ENCODE assay signal across 8 cellular contexts in the genomic region with DNA sequence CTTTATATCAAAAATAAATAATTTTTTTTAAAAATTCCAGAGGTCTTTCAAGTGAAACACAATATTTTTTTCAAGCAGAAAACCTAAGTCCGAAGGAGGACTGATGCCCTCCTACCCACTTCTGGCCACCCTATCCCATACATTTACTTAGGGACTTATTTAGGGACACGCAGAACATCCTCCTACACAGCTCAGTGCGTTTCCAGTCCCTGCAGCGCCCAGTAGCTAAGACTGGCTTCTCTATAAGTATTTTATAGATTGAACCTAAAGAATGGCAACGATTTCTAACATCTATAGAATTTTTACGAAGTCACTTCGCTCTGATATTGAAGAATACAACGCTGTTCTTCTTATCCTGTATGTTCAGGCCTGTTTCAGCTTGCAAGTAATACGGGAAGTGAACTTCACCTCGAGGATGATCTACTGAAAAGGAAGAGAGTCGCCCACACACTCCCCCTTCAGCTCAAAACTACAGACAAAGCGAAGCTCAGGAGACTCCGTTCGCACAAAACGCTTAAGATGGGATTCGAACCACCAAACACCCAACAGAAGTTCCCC. TPM values are rescaled to one million over a fixed set of nuclear protein-coding genes. Genes with fewer than 3 reads are reported as not detected.
DNase-seq lines count a peak whose midpoint lies in the region; ATAC-seq and TF ChIP-seq lines count a peak whose summit lies in the region.

No MANE protein-coding gene starts in this region.

- POLR2A ChIA-PET in Caco-2 (lab: Charles Lee) = interaction anchor here (0.6 to 0.8 kb wide), 3 partner anchors 29 to 43 kb away, joined by 3 to 7 read pairs (median 3); a partner anchor contains a TSS

- H2BK5ac ChIP-seq in neuronal stem cell (ENCODE audit: low read length) = no peak overlapping the region

- no peaks in the 10 kb centered on the region for H3K9me3 Mint-ChIP-seq in Caco-2 (ENCODE audit: unreplicated experiment)

- peak overlapping the region; percentile 63 for H3K4me2 ChIP-seq in neuronal stem cell (ENCODE audit: insufficient read depth, low read length, poor library complexity, severe bottlenecking)

- 0 out of 2 replicates have a peak, but pooled peaks cover 5% of the 10 kb centered on the region for H3K4me1 ChIP-seq in Caco-2
- peaks cover 4% of the 10 kb centered on the region for H3K4me1 ChIP-seq in effector memory CD4-positive, alpha-beta T cell (ENCODE audit: control insufficient read depth, insufficient read depth, low read length, poor library complexity, severe bottlenecking)
- H3K4me1 ChIP-seq in neuronal stem cell (ENCODE audit: control insufficient read depth in 2 of 2, insufficient read depth in 1 of 2, low read depth in 1 of 2, low read length in 2 of 2) = peaks cover under 1 to 9% of the 10 kb centered on the region in 2 donors

- H3K18ac ChIP-seq in neuronal stem cell (ENCODE audit: low read length) = no peak overlapping the region

- intact Hi-C loops in Caco-2 (cut with micrococcal nuclease; ENCODE audit: unreplicated experiment) = loop anchor here (1.0 to 5.0 kb wide), 2 partner anchors 31 to 86 kb away; a partner anchor contains a TSS

- H2BK12ac ChIP-seq in neuronal stem cell (ENCODE audit: low read length) = no peak overlapping the region

- peaks cover 14% of the 10 kb centered on the region for H3K4me1 Mint-ChIP-seq in Caco-2 (ENCODE audit: low read depth, unreplicated experiment)

- no peak overlapping the region for H2BK15ac ChIP-seq in neuronal stem cell (ENCODE audit: low read length)

- H3K79me1 ChIP-seq in neuronal stem cell (ENCODE audit: low read depth, low read length) = no peaks in the 10 kb centered on the region

- H3K4me3 Mint-ChIP-seq in Caco-2 (ENCODE audit: unreplicated experiment) = peak overlapping the region; percentile 90

- H3K36me3 ChIP-seq in Caco-2 (ENCODE audit: control insufficient read depth, insufficient read depth, low read length) (no peaks in the 10 kb centered on the region), neuronal stem cell (replicated peaks in 1 of 2; ENCODE audit: control insufficient read depth in 2 of 2, insufficient read depth in 2 of 2, low read length in 2 of 2) (peaks cover 11 to 45% of the 10 kb centered on the region in 2 donors)
- H3K36me3 ChIP-seq in effector memory CD4-positive, alpha-beta T cell (ENCODE audit: control insufficient read depth, insufficient read depth, low read length) = peaks cover 7% of the 10 kb centered on the region

- peak overlapping the region; percentile 63 for H2AFZ ChIP-seq in neuronal stem cell (ENCODE audit: low read length)

- no peak for ATAC-seq in GM21786 (IDR thresholded peaks at IDR 0.05; ENCODE audit: unreplicated experiment)

- BruUV-seq in Caco-2 (replicated peaks; lab: Mats Ljungman, UMichigan) = TSS peak; percentile 80

- DNase-seq in Caco-2 = no peak
- DNase-seq in NCI-H526 treated with DMSO at 0.1 percent for 48 hours (lab: John Stamatoyannopoulos, UW) = peak; percentile 41
- DNase-seq in effector memory CD4-positive, alpha-beta T cell = no peak
- no peak for DNase-seq in neuronal stem cell (ENCODE audit: low spot score)
- no peak for DNase-seq in foreskin melanocyte
- DNase-seq in activated effector memory CD4-positive, alpha-beta T cell treated with anti-CD3 and anti-CD28 coated beads, Interleukin-2, amount 50 U/mL, for 16 hours = no peak
- DNase-seq in activated CD8-positive, alpha-beta memory T cell treated with anti-CD3 and anti-CD28 coated beads, Interleukin-2, amount 50 U/mL, for 4 hours = no peak

- no peak overlapping the region for H4K8ac ChIP-seq in neuronal stem cell (ENCODE audit: low read depth, low read length)

- peak overlapping the region; percentile 62 for H3K27ac ChIP-seq in effector memory CD4-positive, alpha-beta T cell (ENCODE audit: insufficient read depth, low read length, poor library complexity, severe bottlenecking)
- H3K27ac ChIP-seq in neuronal stem cell (replicated peaks; ENCODE audit: low read length) = no peak overlapping the region

- H3K27me3 Mint-ChIP-seq in Caco-2 (ENCODE audit: insufficient read depth, unreplicated experiment) = no peaks in the 10 kb centered on the region

- H2BK120ac ChIP-seq in neuronal stem cell (ENCODE audit: low read depth, low read length) = no peak overlapping the region

- H3K27me3 ChIP-seq in Caco-2 (replicated peaks; ENCODE audit: control insufficient read depth, insufficient read depth, low read length) (no peaks in the 10 kb centered on the region), neuronal stem cell (ENCODE audit: control insufficient read depth in 3 of 3, insufficient read depth in 3 of 3, low read depth in 1 of 3, low read length in 3 of 3) (no peaks in the 10 kb centered on the region)
- no peaks in the 10 kb centered on the region for H3K27me3 ChIP-seq in effector memory CD4-positive, alpha-beta T cell (replicated peaks; ENCODE audit: control insufficient read depth, insufficient read depth, low read length, poor library complexity, severe bottlenecking)

- peaks cover 34% of the 10 kb centered on the region for H3K36me3 Mint-ChIP-seq in Caco-2 (ENCODE audit: insufficient read depth, unreplicated experiment)

- no CpG with 5 or more reads among the region's 16 CpGs for WGBS in neuronal stem cell (ENCODE audit: extremely low coverage in 2 of 2, insufficient read length in 2 of 2, insufficient replicate concordance in 1 of 2), 2 donors

- H3K4ac ChIP-seq in neuronal stem cell (ENCODE audit: low read length) = no peak overlapping the region

- peak overlapping the region; percentile 77 for H3K27ac Mint-ChIP-seq in Caco-2 (ENCODE audit: unreplicated experiment)

- no peak overlapping the region for H2AK5ac ChIP-seq in neuronal stem cell (ENCODE audit: low read depth, low read length)

- H3K9ac ChIP-seq in neuronal stem cell (ENCODE audit: low read depth, low read length, poor library complexity) = no peak overlapping the region

- H3K23ac ChIP-seq in neuronal stem cell (ENCODE audit: low read depth, low read length, poor library complexity) = no peak overlapping the region

- no peak for TF ChIP-seq CTCF in Caco-2 (IDR thresholded peaks at IDR 0.05; ENCODE audit: insufficient read depth in 1 of 2, low read depth in 1 of 2, low read length in 1 of 2, severe bottlenecking in 1 of 2, unreplicated experiment in 1 of 2)

- CTCF ChIA-PET in Caco-2 (lab: Charles Lee) = interaction anchor here (0.9 kb wide), 1 partner anchor 31 kb away, joined by 4 read pairs; a partner anchor contains a TSS

- H3K4me3 ChIP-seq in Caco-2 (ENCODE audit: low read depth, low read length) (peak overlapping the region; percentile 44), neuronal stem cell (ENCODE audit: low read length in 2 of 2) (peak overlapping the region; percentile 78 to 92)
- H3K4me3 ChIP-seq in effector memory CD4-positive, alpha-beta T cell (ENCODE audit: insufficient read depth, low read depth, low read length, poor library complexity, severe bottlenecking) = peak overlapping the region; percentile 85

- H4K91ac ChIP-seq in neuronal stem cell (ENCODE audit: low read depth, low read length, poor library complexity) = no peak overlapping the region

- H3K14ac ChIP-seq in neuronal stem cell (ENCODE audit: low read length) = no peak overlapping the region

- no peaks in the 10 kb centered on the region for H3K9me3 ChIP-seq in Caco-2
- no peaks in the 10 kb centered on the region for H3K9me3 ChIP-seq in effector memory CD4-positive, alpha-beta T cell (ENCODE audit: control insufficient read depth, low read length)
- no peaks in the 10 kb centered on the region for H3K9me3 ChIP-seq in neuronal stem cell (replicated peaks in 1 of 2; ENCODE audit: control insufficient read depth in 2 of 2, insufficient read depth in 1 of 2, low read depth in 1 of 2, low read length in 2 of 2)

RNA-seq across cellular contexts. Expression of a gene that starts 0.3 kb away (rescaled TPM):
- total RNA-seq in Caco-2 (2022) = 34.0 and 38.0 TPM in 2 replicates
- polyA plus RNA-seq in neuronal stem cell (2013, experiment 1 of 2) = 28.1 TPM
- polyA plus RNA-seq in neuronal stem cell (2013, experiment 2 of 2) = 30.7 TPM

RNA-seq across cellular contexts. Expression of a gene that starts 0.6 kb away (rescaled TPM):
- 8.2 and 11.4 TPM in 2 replicates for total RNA-seq in Caco-2 (2022)
- polyA plus RNA-seq in neuronal stem cell (2013, experiment 1 of 2) = 16.8 TPM
- 16.6 TPM for polyA plus RNA-seq in neuronal stem cell (2013, experiment 2 of 2)

RNA-seq across cellular contexts. Expression of a gene that starts 31.2 kb away (rescaled TPM):
- 27.8 and 33.1 TPM in 2 replicates for total RNA-seq in Caco-2 (2022)
- 32.5 TPM for polyA plus RNA-seq in neuronal stem cell (2013, experiment 1 of 2)
- polyA plus RNA-seq in neuronal stem cell (2013, experiment 2 of 2) = 33.6 TPM

RNA-seq across cellular contexts. Expression of a gene that starts 59.1 kb away (rescaled TPM):
- 215 and 225 TPM in 2 replicates for total RNA-seq in Caco-2 (2022)
- polyA plus RNA-seq in neuronal stem cell (2013, experiment 1 of 2) = 47.9 TPM
- polyA plus RNA-seq in neuronal stem cell (2013, experiment 2 of 2) = 46.0 TPM
